Comparison of ENCODE assay signal across 19 cellular contexts in genomic region chr4:105622269-105622668, GRCh38.
A peak's percentile ranks its signal among the peaks of the same experiment; 100 is the strongest.
DNase-seq lines count a peak whose midpoint lies in the region; TF ChIP-seq lines count a peak whose summit lies in the region.
"Had no signal": no experiment of that assay in that cellular context is flagged by ENCODE, and none has a peak within 500 bp of the region (broad histone marks: within the 10 kb centered on the region; RNA-seq: fewer than 3 reads in every experiment).

No MANE protein-coding gene starts in this region.

- H3K79me2 ChIP-seq in mammary epithelial cell (ENCODE audit: insufficient read depth, low read length), result no peaks in the 10 kb centered on the region
- H3K79me2 ChIP-seq in hepatocyte, result no peaks in the 10 kb centered on the region
- no peaks in the 10 kb centered on the region for H3K79me2 ChIP-seq in smooth muscle cell (ENCODE audit: low read depth)
- H3K79me2 ChIP-seq: parathyroid adenoma had no signal

- H3K9me2 ChIP-seq in hepatocyte (replicated peaks; ENCODE audit: insufficient read depth), result no peaks in the 10 kb centered on the region

- POLR2A ChIA-PET in MCF 10A (lab: Yijun Ruan, JAX), result no interaction called here

- 100% methylated on average over 4 of the region's 4 CpGs for WGBS in mammary epithelial cell (ENCODE audit: low coverage, missing lambda C conversion rate)
- 64% methylated on average over 4 of the region's 4 CpGs for WGBS in hepatocyte (ENCODE audit: low lambda C conversion rate, missing lambda C conversion rate)
- 37% methylated on average over 4 of the region's 4 CpGs for WGBS in smooth muscle cell (ENCODE audit: low lambda C conversion rate)
- 81 to 84% methylated on average over 4 of the region's 4 CpGs for WGBS in esophagus squamous epithelium, 2 donors

- H3F3A ChIP-seq in smooth muscle cell (ENCODE audit: low read depth), result peaks cover 18% of the 10 kb centered on the region

- no peak overlapping the region for H3K27ac ChIP-seq in mammary epithelial cell (ENCODE audit: insufficient read depth, low read depth, low read length)
- no peak overlapping the region for H3K27ac ChIP-seq in hepatocyte
- no peak overlapping the region for H3K27ac ChIP-seq in smooth muscle cell (ENCODE audit: low read depth)
- H3K27ac ChIP-seq in esophagus squamous epithelium, result no peak overlapping the region
- no peak overlapping the region for H3K27ac ChIP-seq in brain microvascular endothelial cell
- H3K27ac ChIP-seq: 22Rv1, KMS-11, parathyroid adenoma had no signal

- intact Hi-C loops in MCF 10A (cut with micrococcal nuclease) (no loop called here), mammary epithelial cell (cut with micrococcal nuclease) (no loop called here), esophagus squamous epithelium (cut with DNase I) (no loop called here)

- CTCF ChIA-PET in MCF 10A (lab: Yijun Ruan, JAX), result interaction anchor here (0.5 to 1.2 kb wide), 2 partner anchors 9 to 126 kb away, joined by 3 read pairs; no protein-coding TSS in a partner anchor
- CTCF ChIA-PET in mammary epithelial cell (lab: Charles Lee; ENCODE audit: low non-redundant PET), result interaction anchor here (0.6 kb wide), 1 partner anchor 118 kb away, joined by 3 read pairs; no protein-coding TSS in a partner anchor

- H3K27ac Mint-ChIP-seq in MCF 10A (ENCODE audit: low read depth, unreplicated experiment) (no peak overlapping the region), chondrocyte (ENCODE audit: unreplicated experiment) (peak overlapping the region; percentile 6), HFFc6 (no peak overlapping the region)
- H3K27ac Mint-ChIP-seq: B cell; endodermal cell; T-helper 2 cell treated with Interferon-gamma antibody and Interleukin-4, amounts not matched to agents 5 μg/mL and 100 μg/mL, for 36 hours had no signal

- H4K20me1 ChIP-seq in mammary epithelial cell (ENCODE audit: insufficient read depth, low read length) (no peaks in the 10 kb centered on the region), hepatocyte (ENCODE audit: insufficient read depth, poor library complexity, severe bottlenecking) (no peaks in the 10 kb centered on the region), smooth muscle cell (ENCODE audit: low read depth) (no peaks in the 10 kb centered on the region)

- in situ Hi-C loops in mammary epithelial cell (cut with MboI; ENCODE audit: low sequenced_read_pairs in 2 of 2) (no loop called here), brain microvascular endothelial cell (cut with HindIII; ENCODE audit: low pct_ligation_motif_present, low sequenced_read_pairs) (no loop called here)

- H3K27me3 Mint-ChIP-seq in MCF 10A (ENCODE audit: insufficient read depth, unreplicated experiment), result no peaks in the 10 kb centered on the region
- H3K27me3 Mint-ChIP-seq in chondrocyte (ENCODE audit: low read depth), result peaks cover 13% of the 10 kb centered on the region
- peaks cover 5% of the 10 kb centered on the region; the same call in 1 of the 2 replicates for H3K27me3 Mint-ChIP-seq in HFFc6 (ENCODE audit: insufficient read depth)

- H2AFZ ChIP-seq in mammary epithelial cell (ENCODE audit: low read depth, low read length), result no peak overlapping the region
- no peak overlapping the region for H2AFZ ChIP-seq in hepatocyte
- H2AFZ ChIP-seq in smooth muscle cell (ENCODE audit: low read depth), result no peak overlapping the region
- H2AFZ ChIP-seq: parathyroid adenoma had no signal

- DNase-seq in MCF 10A (ENCODE audit: unreplicated experiment), result peak; percentile 45
- no peak for DNase-seq in mammary epithelial cell
- DNase-seq in chondrocyte (ENCODE audit: low spot score), result no peak
- DNase-seq in hepatocyte (ENCODE audit: low spot score), result peak; percentile 22
- DNase-seq in smooth muscle cell (lab: John Stamatoyannopoulos, UW; ENCODE audit: unreplicated experiment), result no peak
- DNase-seq in esophagus squamous epithelium (lab: John Stamatoyannopoulos, UW), result no peak
- DNase-seq in HFFc6, result no peak
- DNase-seq in brain microvascular endothelial cell, result no peak
- DNase-seq: activated CD4-positive, alpha-beta T cell treated with anti-CD3 and anti-CD28 coated beads for 4 hours; endodermal cell; naive B cell; NCI-H1105; NCI-H526 treated with DMSO at 0.1 percent for 48 hours had no signal

- H3K4me3 Mint-ChIP-seq in MCF 10A (ENCODE audit: unreplicated experiment) (no peak overlapping the region), chondrocyte (ENCODE audit: unreplicated experiment) (no peak overlapping the region), HFFc6 (no peak overlapping the region)
- H3K4me3 Mint-ChIP-seq: B cell; endodermal cell; naive B cell; T-helper 2 cell treated with Interferon-gamma antibody and Interleukin-4, amounts not matched to agents 5 μg/mL and 100 μg/mL, for 36 hours had no signal

- H3K4me1 ChIP-seq in mammary epithelial cell (ENCODE audit: insufficient read depth, low read length) (peaks cover 8% of the 10 kb centered on the region), hepatocyte (ENCODE audit: insufficient read depth) (no peaks in the 10 kb centered on the region), smooth muscle cell (ENCODE audit: low read depth) (no peaks in the 10 kb centered on the region), esophagus squamous epithelium (peaks cover 0 to 41% (median 6%) of the 10 kb centered on the region in 3 donors)
- H3K4me1 ChIP-seq: HAP-1, parathyroid adenoma had no signal

- H3K4me3 ChIP-seq in mammary epithelial cell (replicated peaks in 1 of 3; ENCODE audit: insufficient read depth in 1 of 3, low read depth in 2 of 3, low read length in 3 of 3), result no peak overlapping the region
- no peak overlapping the region for H3K4me3 ChIP-seq in hepatocyte
- H3K4me3 ChIP-seq in smooth muscle cell, result no peak overlapping the region
- no peak overlapping the region for H3K4me3 ChIP-seq in esophagus squamous epithelium
- H3K4me3 ChIP-seq in brain microvascular endothelial cell (ENCODE audit: low read depth, low read length), result no peak overlapping the region
- H3K4me3 ChIP-seq: HAP-1 had no signal

- H3K36me3 Mint-ChIP-seq in MCF 10A (ENCODE audit: insufficient read depth, unreplicated experiment), result peaks cover 6% of the 10 kb centered on the region
- no peaks in the 10 kb centered on the region for H3K36me3 Mint-ChIP-seq in chondrocyte (ENCODE audit: low read depth)
- no peaks in the 10 kb centered on the region for H3K36me3 Mint-ChIP-seq in HFFc6 (ENCODE audit: low read depth)
- H3K36me3 Mint-ChIP-seq: naive B cell had no signal

- no peaks in the 10 kb centered on the region for H3K9me3 ChIP-seq in mammary epithelial cell (replicated peaks; ENCODE audit: insufficient read depth, low read length)
- H3K9me3 ChIP-seq in hepatocyte (ENCODE audit: low read depth), result no peaks in the 10 kb centered on the region
- no peaks in the 10 kb centered on the region for H3K9me3 ChIP-seq in smooth muscle cell (replicated peaks; ENCODE audit: low read depth)
- no peaks in the 10 kb centered on the region for H3K9me3 ChIP-seq in esophagus squamous epithelium
- H3K9me3 ChIP-seq: HAP-1 had no signal

- TF ChIP-seq CTCF in MCF 10A (IDR thresholded peaks at IDR 0.05; ENCODE audit: unreplicated experiment), result no peak
- no peak for TF ChIP-seq CTCF in mammary epithelial cell (conservative IDR thresholded peaks at IDR 0.05 in 1 of 2, IDR thresholded peaks at IDR 0.05 in 1 of 2; ENCODE audit: extremely low read depth in 1 of 2, insufficient read depth in 1 of 2, low read depth in 1 of 2, low read length in 2 of 2)
- TF ChIP-seq CTCF in chondrocyte (IDR thresholded peaks at IDR 0.05), result no peak
- no peak for TF ChIP-seq CTCF in hepatocyte (IDR thresholded peaks at IDR 0.05; ENCODE audit: poor library complexity)
- no peak for TF ChIP-seq CTCF in smooth muscle cell (IDR thresholded peaks at IDR 0.05; ENCODE audit: borderline replicate concordance, insufficient read depth, poor library complexity, severe bottlenecking)
- TF ChIP-seq CTCF in esophagus squamous epithelium (IDR thresholded peaks at IDR 0.05), result no peak
- TF ChIP-seq CTCF in HFFc6 (IDR thresholded peaks at IDR 0.05), result no peak
- no peak for TF ChIP-seq CTCF in brain microvascular endothelial cell (IDR thresholded peaks at IDR 0.05; ENCODE audit: low read depth, low read length, missing control alignments)

- TF ChIP-seq POLR2A in esophagus squamous epithelium (IDR thresholded peaks at IDR 0.05), result no peak

- dilution Hi-C loops in mammary epithelial cell (cut with HindIII; ENCODE audit: low sequenced_read_pairs), result no loop called here

- H3K4me2 ChIP-seq in mammary epithelial cell (ENCODE audit: insufficient read depth, low read depth, low read length), result no peak overlapping the region
- H3K4me2 ChIP-seq in hepatocyte, result no peak overlapping the region
- peak overlapping the region; percentile 7 for H3K4me2 ChIP-seq in smooth muscle cell
- H3K4me2 ChIP-seq: KMS-11 had no signal

- H3K36me3 ChIP-seq in mammary epithelial cell (ENCODE audit: insufficient read depth, low read length) (no peaks in the 10 kb centered on the region), hepatocyte (replicated peaks; ENCODE audit: insufficient read depth, low read depth) (no peaks in the 10 kb centered on the region), smooth muscle cell (ENCODE audit: low read depth) (no peaks in the 10 kb centered on the region), esophagus squamous epithelium (no peaks in the 10 kb centered on the region), brain microvascular endothelial cell (replicated peaks) (no peaks in the 10 kb centered on the region)
- H3K36me3 ChIP-seq: HAP-1 had no signal

- H3K9ac ChIP-seq in mammary epithelial cell (ENCODE audit: insufficient read depth, low read length) (no peak overlapping the region), smooth muscle cell (ENCODE audit: low read depth) (no peak overlapping the region)
- H3K9ac ChIP-seq: KMS-11, parathyroid adenoma had no signal

- no peaks in the 10 kb centered on the region for H3K27me3 ChIP-seq in mammary epithelial cell (ENCODE audit: insufficient read depth, low read length)
- no peaks in the 10 kb centered on the region for H3K27me3 ChIP-seq in hepatocyte
- H3K27me3 ChIP-seq in smooth muscle cell (ENCODE audit: low read depth), result peaks cover 22% of the 10 kb centered on the region
- H3K27me3 ChIP-seq in esophagus squamous epithelium, result no peaks in the 10 kb centered on the region
- no peaks in the 10 kb centered on the region for H3K27me3 ChIP-seq in brain microvascular endothelial cell (replicated peaks)

- peaks cover 21% of the 10 kb centered on the region for H3K4me1 Mint-ChIP-seq in MCF 10A (ENCODE audit: insufficient read depth, unreplicated experiment)
- H3K4me1 Mint-ChIP-seq in chondrocyte (ENCODE audit: low read depth), result peaks cover 15% of the 10 kb centered on the region
- no peaks in the 10 kb centered on the region; the same call in 1 of the 2 replicates for H3K4me1 Mint-ChIP-seq in HFFc6 (ENCODE audit: low read depth)
- H3K4me1 Mint-ChIP-seq: B cell, naive B cell had no signal

- BruUV-seq in MCF 10A (replicated peaks; lab: Mats Ljungman, UMichigan) (no TSS peak), mammary epithelial cell (replicated peaks; lab: Mats Ljungman, UMichigan) (no TSS peak)

- H3K9me3 Mint-ChIP-seq in MCF 10A (ENCODE audit: unreplicated experiment), result peaks cover 5% of the 10 kb centered on the region
- peaks cover 5% of the 10 kb centered on the region for H3K9me3 Mint-ChIP-seq in chondrocyte (ENCODE audit: low read depth)
- H3K9me3 Mint-ChIP-seq in HFFc6, result peaks cover 5% of the 10 kb centered on the region; the same call in 1 of the 2 replicates
- H3K9me3 Mint-ChIP-seq: endodermal cell; naive B cell; T-helper 2 cell treated with Interferon-gamma antibody and Interleukin-4, amounts not matched to agents 5 μg/mL and 100 μg/mL, for 36 hours had no signal

Comparison
In these comparisons a context has a peak if more than half of its experiments do, and no peak if none do; other contexts are left out.
1. DNase-seq: peak in MCF 10A (single experiment) and hepatocyte (single experiment); none in mammary epithelial cell (single experiment), chondrocyte (single experiment), smooth muscle cell (single experiment), esophagus squamous epithelium (single experiment), HFFc6 (single experiment) and brain microvascular endothelial cell (single experiment).